ENCODE assay signal across 7 cellular contexts in genomic region chr13:19861762-19862161, GRCh38. TPM values are rescaled to one million over a fixed set of nuclear protein-coding genes. Genes with fewer than 3 reads are reported as not detected.
DNase-seq lines count a peak whose midpoint lies in the region; ATAC-seq, FAIRE-seq and TF ChIP-seq lines count a peak whose summit lies in the region.

No MANE protein-coding gene starts in this region.

- H3K4me3 ChIP-seq in HUES48 (ENCODE audit: low read depth, low read length) (peak overlapping the region; percentile 75), keratinocyte (ENCODE audit: control insufficient read depth in 2 of 3, extremely low read depth in 1 of 3, insufficient read depth in 2 of 3, low read depth in 1 of 3, low read length in 3 of 3) (peak overlapping the region; percentile 69 to 94 (median 83)), stomach smooth muscle (ENCODE audit: low read length in 2 of 2) (peak overlapping the region; percentile 87 to 98)

- H3K27ac Mint-ChIP-seq in activated naive CD4-positive, alpha-beta T cell treated with anti-CD3 and anti-CD28 coated beads, Interleukin-2, amount 50 U/mL, for 72 hours: peak overlapping the region; percentile 94 to 100

- no peaks in the 10 kb centered on the region for H4K20me1 ChIP-seq in keratinocyte (ENCODE audit: control insufficient read depth, extremely low read depth, insufficient read depth, low read length)

- dilution Hi-C loops in keratinocyte (cut with MboI; ENCODE audit: extremely low pct_ligation_motif_present, low sequenced_read_pairs): no loop called here

- H3K36me3 Mint-ChIP-seq in activated naive CD4-positive, alpha-beta T cell treated with anti-CD3 and anti-CD28 coated beads, Interleukin-2, amount 50 U/mL, for 72 hours: peaks cover 18 to 52% of the 10 kb centered on the region in 2 donors

- peaks cover 46% of the 10 kb centered on the region for H3K79me2 ChIP-seq in keratinocyte (ENCODE audit: control insufficient read depth, insufficient read depth, low read length)

- H3K9me1 ChIP-seq in keratinocyte (ENCODE audit: control insufficient read depth, extremely low read depth, insufficient read depth, low read length): no peaks in the 10 kb centered on the region

- H3K9me3 Mint-ChIP-seq in activated naive CD4-positive, alpha-beta T cell treated with anti-CD3 and anti-CD28 coated beads, Interleukin-2, amount 50 U/mL, for 72 hours: peaks cover 0 to 6% of the 10 kb centered on the region in 2 donors

- H3K27me3 ChIP-seq in HUES48 (ENCODE audit: control insufficient read depth, insufficient read depth, low read length) (no peaks in the 10 kb centered on the region), keratinocyte (ENCODE audit: control insufficient read depth, extremely low read depth, insufficient read depth, low read length) (no peaks in the 10 kb centered on the region), stomach smooth muscle (ENCODE audit: control insufficient read depth in 1 of 2, insufficient read depth in 2 of 2, low read length in 2 of 2) (no peaks in the 10 kb centered on the region)

- TF ChIP-seq CTCF in keratinocyte (optimal IDR thresholded peaks at IDR 0.05 in 1 of 3, IDR thresholded peaks at IDR 0.05 in 1 of 3, conservative IDR thresholded peaks at IDR 0.05 in 1 of 3; ENCODE audit: extremely low read depth in 1 of 3, insufficient read depth in 2 of 3, low read length in 3 of 3): no peak

- H3K4me1 ChIP-seq in HUES48 (ENCODE audit: control insufficient read depth, insufficient read depth, low read length) (peaks cover 14% of the 10 kb centered on the region), keratinocyte (ENCODE audit: control insufficient read depth, extremely low read depth, insufficient read depth, low read length) (peaks cover 20% of the 10 kb centered on the region), stomach smooth muscle (ENCODE audit: control insufficient read depth, insufficient read depth, low read length) (peaks cover 6% of the 10 kb centered on the region)

- no peak overlapping the region for H2AFZ ChIP-seq in keratinocyte (ENCODE audit: control insufficient read depth, low read length)

- H3K36me3 ChIP-seq in HUES48 (ENCODE audit: control insufficient read depth, insufficient read depth, low read length): peaks cover 13% of the 10 kb centered on the region
- peaks cover 0 to 2% of the 10 kb centered on the region in 2 experiments for H3K36me3 ChIP-seq in keratinocyte (ENCODE audit: control insufficient read depth in 2 of 2, extremely low read depth in 1 of 2, insufficient read depth in 2 of 2, low read length in 2 of 2)
- no peaks in the 10 kb centered on the region for H3K36me3 ChIP-seq in stomach smooth muscle (ENCODE audit: control insufficient read depth in 2 of 2, insufficient read depth in 2 of 2, low read length in 2 of 2)

- no peak for ATAC-seq in activated naive CD4-positive, alpha-beta T cell treated with anti-CD3 and anti-CD28 coated beads, Interleukin-2, amount 50 U/mL, for 72 hours
- ATAC-seq in activated CD4-positive, CD25-positive, alpha-beta regulatory T cell treated with anti-CD3 and anti-CD28 coated beads, Interleukin-2, amount 50 U/mL, for 24 hours: no peak

- H3K9me3 ChIP-seq in HUES48 (ENCODE audit: control insufficient read depth, insufficient read depth, low read length): no peaks in the 10 kb centered on the region
- no peaks in the 10 kb centered on the region for H3K9me3 ChIP-seq in keratinocyte (ENCODE audit: control insufficient read depth, low read depth, low read length)
- no peaks in the 10 kb centered on the region for H3K9me3 ChIP-seq in stomach smooth muscle (ENCODE audit: control insufficient read depth in 2 of 2, low read length in 2 of 2)

- H3K9ac ChIP-seq in HUES48 (ENCODE audit: low read depth, low read length) (no peak overlapping the region), keratinocyte (ENCODE audit: control insufficient read depth, extremely low read depth, insufficient read depth, low read length) (peak overlapping the region; percentile 92), stomach smooth muscle (ENCODE audit: low read length in 2 of 2) (peak overlapping the region; percentile 91 to 95)

- DNase-seq in activated naive CD4-positive, alpha-beta T cell treated with anti-CD3 and anti-CD28 coated beads, Interleukin-2, amount 50 U/mL, for 72 hours (ENCODE audit: low spot score in 2 of 2): no peak
- DNase-seq in keratinocyte (ENCODE audit: low read depth, low spot score): no peak
- DNase-seq in NCI-H146 (lab: John Stamatoyannopoulos, UW): no peak
- DNase-seq in H4 (ENCODE audit: low spot score): no peak

- peak overlapping the region; percentile 77 for H3K4me2 ChIP-seq in keratinocyte (ENCODE audit: control insufficient read depth, extremely low read depth, insufficient read depth, low read depth, low read length)

- no peak overlapping the region for H3K27ac ChIP-seq in HUES48 (ENCODE audit: low read depth, low read length)
- H3K27ac ChIP-seq in keratinocyte (ENCODE audit: control insufficient read depth, insufficient read depth, low read length): peak overlapping the region; percentile 89
- peak overlapping the region; percentile 98 for H3K27ac ChIP-seq in stomach smooth muscle (ENCODE audit: low read length)

- FAIRE-seq in keratinocyte (lab: Jason Lieb, UNC): no peak

RNA-seq across cellular contexts. Expression of gene ZMYM5, which starts 1.7 kb away (rescaled TPM):
- 10 to 100 TPM; 11.2 to 15.6 TPM for total RNA-seq in activated naive CD4-positive, alpha-beta T cell treated with anti-CD3 and anti-CD28 coated beads, Interleukin-2, amount 50 U/mL, for 72 hours
- 9.0 to 15.4 TPM (median 10.9 TPM) in 3 replicates for polyA plus RNA-seq in keratinocyte
- polyA plus RNA-seq in keratinocyte (2011; ENCODE audit: low read depth): 42.8 TPM
- 6.3 and 13.7 TPM in 2 replicates for polyA plus RNA-seq in keratinocyte (2011; cell fraction: cytosol; rRNA removed)
- polyA plus RNA-seq in keratinocyte (2011; cell fraction: nucleus; rRNA removed): 17.9 and 21.1 TPM in 2 replicates
- 7.8 and 11.8 TPM in 2 replicates for polyA plus RNA-seq in keratinocyte (2012; ENCODE audit: low replicate concordance)
- 0.59 to 10.1 TPM (median 6.5 TPM) in 3 replicates for polyA minus RNA-seq in keratinocyte
- polyA minus RNA-seq in keratinocyte (2011; cell fraction: cytosol; rRNA and poly(A)+ RNA removed): 3.1 TPM
- polyA minus RNA-seq in keratinocyte (2011; cell fraction: nucleus; rRNA and poly(A)+ RNA removed): 5.7 and 12.8 TPM in 2 replicates
- 6.8 and 9.0 TPM in 2 replicates for total RNA-seq in H4 (2014; rRNA removed; shearing (Covaris generic))
